Comparison of ENCODE assay signal across 8 cellular contexts in the genomic region with DNA sequence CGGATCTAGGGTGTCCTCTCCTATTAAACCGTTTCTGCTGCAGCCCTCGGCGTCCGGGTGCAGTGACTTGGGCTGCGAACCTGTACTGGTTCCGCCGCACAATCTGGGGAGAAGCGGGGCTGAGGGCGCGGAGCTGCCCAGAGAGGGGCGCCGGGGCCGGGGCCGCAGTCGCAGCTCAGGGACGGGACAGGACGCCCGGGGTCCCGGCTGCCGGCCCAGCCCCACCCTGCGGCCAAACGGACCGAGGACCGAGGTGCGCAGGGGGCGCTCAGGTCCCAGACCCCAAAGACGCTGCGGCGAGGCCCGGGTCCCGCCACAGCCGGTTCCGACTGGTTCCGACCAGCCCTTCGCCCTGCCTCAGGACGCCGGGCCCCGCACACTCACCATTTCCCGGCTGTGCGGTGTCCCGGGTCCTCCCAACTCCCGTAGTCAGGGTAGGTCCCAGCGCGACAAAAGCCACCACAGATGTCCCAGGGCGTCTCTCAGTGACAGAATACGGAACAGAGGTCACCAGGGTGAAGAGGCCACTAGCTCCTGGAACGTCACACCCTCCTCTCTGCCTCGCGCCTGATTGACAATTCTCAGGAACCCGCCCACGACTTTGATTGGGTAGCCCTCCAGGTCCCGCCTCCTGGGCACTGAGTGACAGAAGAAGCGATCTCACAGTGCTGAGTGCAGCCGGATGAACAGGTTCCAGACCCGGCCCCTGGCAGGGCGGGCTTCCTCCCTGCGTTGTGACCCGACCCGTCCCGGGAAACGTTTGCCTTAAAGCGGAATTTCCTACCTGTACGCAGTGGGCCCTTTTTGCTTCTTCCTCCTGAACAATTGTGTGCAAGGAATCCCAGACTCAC. TPM values are rescaled to one million over a fixed set of nuclear protein-coding genes. Genes with fewer than 3 reads are reported as not detected.
DNase-seq lines count a peak whose midpoint lies in the region; ATAC-seq and TF ChIP-seq lines count a peak whose summit lies in the region.

TSS of gene ZNF44 (minus strand) at position 576 of the 851 bp plus-strand sequence. CDS start at position 387, 189 bp downstream.

- DNase-seq in DMS 273 (lab: John Stamatoyannopoulos, UW; ENCODE audit: unreplicated experiment) = peak; percentile 98
- peak; percentile 89 for DNase-seq in HuH-7.5 (ENCODE audit: low spot score)
- DNase-seq in PC-9 = peak; percentile 97 to 98
- peak; percentile 97 for DNase-seq in activated T-cell treated with anti-CD3 and anti-CD28 coated beads, Interleukin-2, amount 50 U/mL, for 48 hours
- DNase-seq in esophagus muscularis mucosa (ENCODE audit: extremely low spot score) = peak; percentile 100
- peak; percentile 91 to 93 for DNase-seq in stimulated activated CD8-positive, alpha-beta memory T cell treated with anti-CD3 and anti-CD28 coated beads, Interleukin-7, amount 100 ng/mL, for 4 hours (ENCODE audit: low read depth in 2 of 2)

- H3K36me3 ChIP-seq in PC-9 (ENCODE audit: low read depth) (no peaks in the 10 kb centered on the region), esophagus muscularis mucosa (no peaks in the 10 kb centered on the region), muscle layer of duodenum (ENCODE audit: control insufficient read depth in 1 of 2, insufficient read depth in 2 of 2, low read length in 2 of 2) (no peaks in the 10 kb centered on the region)

- no peaks in the 10 kb centered on the region for H4K20me1 ChIP-seq in PC-9 (ENCODE audit: insufficient read depth)

- H3K9me2 ChIP-seq in PC-9 (ENCODE audit: insufficient read depth) = no peaks in the 10 kb centered on the region

- BruUV-seq in PC-9 (replicated peaks; lab: Mats Ljungman, UMichigan) = no TSS peak

- no peak for TF ChIP-seq EP300 in esophagus muscularis mucosa (IDR thresholded peaks at IDR 0.05)

- peaks cover under 1% of the 10 kb centered on the region; the same call in 1 of the 2 replicates for H3K4me1 ChIP-seq in PC-9 (replicated peaks; ENCODE audit: insufficient read depth)
- peaks cover 25 to 51% (median 39%) of the 10 kb centered on the region in 4 donors for H3K4me1 ChIP-seq in esophagus muscularis mucosa
- H3K4me1 ChIP-seq in muscle layer of duodenum (ENCODE audit: control insufficient read depth in 1 of 2, insufficient read depth in 2 of 2, low read length in 2 of 2) = peaks cover 0 to 18% of the 10 kb centered on the region in 2 donors

- intact Hi-C loops in PC-9 (cut with micrococcal nuclease; ENCODE audit: unreplicated experiment) (loop anchor here (1.0 to 2.0 kb wide), 2 partner anchors 146 to 256 kb away; partner anchors contain the start of gene ZNF564), esophagus muscularis mucosa (cut with DNase I) (loop anchor here (2.0 to 5.0 kb wide), 2 partner anchors 38 to 198 kb away; partner anchors contain the start of gene ZNF563)

- H3K4me3 ChIP-seq in PC-9 = peak within 1 kb of the TSS; percentile 67
- peak within 1 kb of the TSS; percentile 84 to 96 (median 92) for H3K4me3 ChIP-seq in esophagus muscularis mucosa
- H3K4me3 ChIP-seq in muscle layer of duodenum (ENCODE audit: low read depth in 1 of 2, low read length in 2 of 2) = peak within 1 kb of the TSS; percentile 81 to 95

- 0% methylated on average over 13 of the region's 64 CpGs for WGBS in esophagus muscularis mucosa

- no peaks in the 10 kb centered on the region for H3K79me2 ChIP-seq in PC-9 (ENCODE audit: low read depth)

- POLR2A ChIA-PET in PC-9 (lab: Charles Lee; ENCODE audit: unreplicated experiment) = interaction anchor here (0.7 kb wide), 1 partner anchor 38 kb away, joined by 7 read pairs; no protein-coding TSS in a partner anchor

- H3K27ac ChIP-seq in PC-9 (no peak within 1 kb of the TSS), esophagus muscularis mucosa (replicated peaks in 1 of 4) (peak within 1 kb of the TSS; percentile 90 to 98 (median 94)), muscle layer of duodenum (ENCODE audit: low read length) (peak within 1 kb of the TSS; percentile 87)

- peak within 1 kb of the TSS; percentile 79 for H3K4me2 ChIP-seq in PC-9

- H3K9me3 ChIP-seq in PC-9 (ENCODE audit: insufficient read depth, low read depth) (no peaks in the 10 kb centered on the region), esophagus muscularis mucosa (no peaks in the 10 kb centered on the region), muscle layer of duodenum (ENCODE audit: control insufficient read depth in 1 of 2, low read length in 2 of 2) (no peaks in the 10 kb centered on the region)

- ATAC-seq in GM21515 (IDR thresholded peaks at IDR 0.05; ENCODE audit: unreplicated experiment) = peak; percentile 84

- CTCF ChIA-PET in PC-9 (lab: Charles Lee) = no interaction called here

- H2AFZ ChIP-seq in PC-9 = peak within 1 kb of the TSS; percentile 86

- H3K27me3 ChIP-seq in PC-9 (ENCODE audit: insufficient read depth, low read depth) (no peaks in the 10 kb centered on the region), esophagus muscularis mucosa (no peaks in the 10 kb centered on the region), muscle layer of duodenum (ENCODE audit: low read depth, low read length) (no peaks in the 10 kb centered on the region)

- TF ChIP-seq CTCF in PC-9 (conservative IDR thresholded peaks at IDR 0.05) = no peak
- no peak for TF ChIP-seq CTCF in esophagus muscularis mucosa (IDR thresholded peaks at IDR 0.05)

- no peak for TF ChIP-seq POLR2A in esophagus muscularis mucosa (IDR thresholded peaks at IDR 0.05; ENCODE audit: low read depth)

- H3F3A ChIP-seq in PC-9 (ENCODE audit: insufficient read depth, low read depth) = no peaks in the 10 kb centered on the region

RNA-seq across cellular contexts. Expression of gene ZNF44, which starts in this region (rescaled TPM):
- total RNA-seq in PC-9 (2021) (4.0 and 5.0 TPM in 2 replicates), esophagus muscularis mucosa (1 to 10 TPM; 8.8 to 9.7 (median 9.4) TPM)
